1 cellular context compared by ENCODE assay signal in the genomic region with DNA sequence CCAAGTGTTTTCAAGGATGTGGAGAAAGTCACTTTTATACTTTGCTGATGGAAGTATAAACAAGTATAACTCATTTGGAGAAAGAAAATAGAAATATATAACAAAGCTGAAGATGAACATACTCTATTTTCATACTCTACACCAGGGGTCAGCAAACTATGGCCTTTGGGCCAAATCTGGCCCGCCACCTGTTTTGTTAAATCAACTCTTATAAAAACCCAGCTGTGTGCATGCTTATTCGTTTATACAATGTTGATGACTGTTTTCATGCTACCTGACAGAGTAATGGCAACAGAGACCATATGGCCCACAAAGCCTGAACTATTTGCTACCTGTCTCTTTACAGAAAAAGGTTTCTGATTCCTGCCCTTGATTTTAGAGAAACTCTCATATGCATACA.
TF ChIP-seq lines count a peak whose summit lies in the region.

No MANE protein-coding gene starts in this region.

TF ChIP-seq in Ishikawa, 13 proteins besides CTCF, POLR2A, EP300 and RAD21 (continued from another document):
- TF ChIP-seq, protein P1, sequence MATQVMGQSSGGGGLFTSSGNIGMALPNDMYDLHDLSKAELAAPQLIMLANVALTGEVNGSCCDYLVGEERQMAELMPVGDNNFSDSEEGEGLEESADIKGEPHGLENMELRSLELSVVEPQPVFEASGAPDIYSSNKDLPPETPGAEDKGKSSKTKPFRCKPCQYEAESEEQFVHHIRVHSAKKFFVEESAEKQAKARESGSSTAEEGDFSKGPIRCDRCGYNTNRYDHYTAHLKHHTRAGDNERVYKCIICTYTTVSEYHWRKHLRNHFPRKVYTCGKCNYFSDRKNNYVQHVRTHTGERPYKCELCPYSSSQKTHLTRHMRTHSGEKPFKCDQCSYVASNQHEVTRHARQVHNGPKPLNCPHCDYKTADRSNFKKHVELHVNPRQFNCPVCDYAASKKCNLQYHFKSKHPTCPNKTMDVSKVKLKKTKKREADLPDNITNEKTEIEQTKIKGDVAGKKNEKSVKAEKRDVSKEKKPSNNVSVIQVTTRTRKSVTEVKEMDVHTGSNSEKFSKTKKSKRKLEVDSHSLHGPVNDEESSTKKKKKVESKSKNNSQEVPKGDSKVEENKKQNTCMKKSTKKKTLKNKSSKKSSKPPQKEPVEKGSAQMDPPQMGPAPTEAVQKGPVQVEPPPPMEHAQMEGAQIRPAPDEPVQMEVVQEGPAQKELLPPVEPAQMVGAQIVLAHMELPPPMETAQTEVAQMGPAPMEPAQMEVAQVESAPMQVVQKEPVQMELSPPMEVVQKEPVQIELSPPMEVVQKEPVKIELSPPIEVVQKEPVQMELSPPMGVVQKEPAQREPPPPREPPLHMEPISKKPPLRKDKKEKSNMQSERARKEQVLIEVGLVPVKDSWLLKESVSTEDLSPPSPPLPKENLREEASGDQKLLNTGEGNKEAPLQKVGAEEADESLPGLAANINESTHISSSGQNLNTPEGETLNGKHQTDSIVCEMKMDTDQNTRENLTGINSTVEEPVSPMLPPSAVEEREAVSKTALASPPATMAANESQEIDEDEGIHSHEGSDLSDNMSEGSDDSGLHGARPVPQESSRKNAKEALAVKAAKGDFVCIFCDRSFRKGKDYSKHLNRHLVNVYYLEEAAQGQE (IDR thresholded peaks at IDR 0.05; ENCODE audit: low read depth), result no peak
- no peak for TF ChIP-seq TEAD4 (IDR thresholded peaks at IDR 0.05)
- TF ChIP-seq, protein P2, sequence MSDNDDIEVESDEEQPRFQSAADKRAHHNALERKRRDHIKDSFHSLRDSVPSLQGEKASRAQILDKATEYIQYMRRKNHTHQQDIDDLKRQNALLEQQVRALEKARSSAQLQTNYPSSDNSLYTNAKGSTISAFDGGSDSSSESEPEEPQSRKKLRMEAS (IDR thresholded peaks at IDR 0.05), result no peak
- no peak for TF ChIP-seq ZBTB7A (IDR thresholded peaks at IDR 0.05; ENCODE audit: low read depth)
- no peak for TF ChIP-seq EGR1 (IDR thresholded peaks at IDR 0.05)
- TF ChIP-seq, protein P3, sequence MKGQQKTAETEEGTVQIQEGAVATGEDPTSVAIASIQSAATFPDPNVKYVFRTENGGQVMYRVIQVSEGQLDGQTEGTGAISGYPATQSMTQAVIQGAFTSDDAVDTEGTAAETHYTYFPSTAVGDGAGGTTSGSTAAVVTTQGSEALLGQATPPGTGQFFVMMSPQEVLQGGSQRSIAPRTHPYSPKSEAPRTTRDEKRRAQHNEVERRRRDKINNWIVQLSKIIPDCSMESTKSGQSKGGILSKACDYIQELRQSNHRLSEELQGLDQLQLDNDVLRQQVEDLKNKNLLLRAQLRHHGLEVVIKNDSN (IDR thresholded peaks at IDR 0.05), result no peak
- TF ChIP-seq NFIC (IDR thresholded peaks at IDR 0.05), result no peak
- TF ChIP-seq TCF12 (IDR thresholded peaks at IDR 0.05; ENCODE audit: low read depth), result no peak
